In the genomic region with DNA sequence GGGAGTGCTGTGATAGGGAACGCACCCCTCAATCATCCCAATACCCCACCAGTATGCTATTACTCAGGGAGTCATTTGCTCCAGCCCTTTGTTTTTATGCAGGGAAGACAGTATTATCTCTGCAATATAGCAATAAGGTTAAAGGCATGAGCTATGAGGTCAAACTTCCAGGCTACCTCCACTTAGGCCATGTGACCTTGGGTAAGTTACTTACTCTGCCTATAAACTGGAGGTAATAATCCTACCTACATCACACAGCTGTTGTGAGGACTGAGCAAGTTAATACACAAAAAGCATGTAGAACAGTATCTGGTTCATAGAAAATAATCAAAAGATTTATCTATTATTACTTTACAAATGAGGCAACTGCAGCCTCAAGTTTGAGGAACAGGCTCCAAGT, we compare ENCODE assay signal across 21 cellular contexts. TPM values are rescaled to one million over a fixed set of nuclear protein-coding genes. Genes with fewer than 3 reads are reported as not detected.
A peak's percentile ranks its signal among the peaks of the same experiment; 100 is the strongest.
DNase-seq lines count a peak whose midpoint lies in the region; ATAC-seq and TF ChIP-seq lines count a peak whose summit lies in the region.
"Had no signal": no experiment of that assay in that cellular context is flagged by ENCODE, and none has a peak within 500 bp of the region (broad histone marks: within the 10 kb centered on the region; RNA-seq: fewer than 3 reads in every experiment).

No MANE protein-coding gene starts in this region.

- no peak overlapping the region for H3K4me3 ChIP-seq in heart right ventricle
- no peak overlapping the region for H3K4me3 ChIP-seq in right cardiac atrium (ENCODE audit: low read length)
- H3K4me3 ChIP-seq in colonic mucosa, result no peak overlapping the region
- no peak overlapping the region for H3K4me3 ChIP-seq in mucosa of stomach (ENCODE audit: low read length)
- no peak overlapping the region for H3K4me3 ChIP-seq in uterus
- no peak overlapping the region for H3K4me3 ChIP-seq in SJCRH30
- H3K4me3 ChIP-seq: GM23248, HAP-1, Peyer's patch, SJSA1 had no signal

- H3K9ac ChIP-seq in colonic mucosa (ENCODE audit: low read depth in 2 of 2, low read length in 2 of 2) (no peak overlapping the region), mucosa of stomach (ENCODE audit: low read length) (peak overlapping the region; percentile 28)
- H3K9ac ChIP-seq: GM23248 had no signal

- TF ChIP-seq CTCF in heart right ventricle (IDR thresholded peaks at IDR 0.05) (no peak), colonic mucosa (IDR thresholded peaks at IDR 0.05) (no peak), uterus (IDR thresholded peaks at IDR 0.05) (no peak)

- TF ChIP-seq POLR2A in uterus (IDR thresholded peaks at IDR 0.05), result no peak

- DNase-seq in heart right ventricle (no peak), right cardiac atrium (no peak), colonic mucosa (no peak), uterus (no peak), SJCRH30 (no peak), amniotic stem cell (lab: John Stamatoyannopoulos, UW) (no peak)
- DNase-seq: AML-193; C1 segment of cervical spinal cord; Calu3; CD8-positive, alpha-beta memory T cell; DMS153; GM23248; Kasumi-1; NCI-H1694; NCI-H2081 treated with DMSO at 0.1 percent for 48 hours; NCI-H524 treated with DMSO at 0.1 percent for 48 hours had no signal

- 94 to 95% methylated on average over 1 of the region's 1 CpG for WGBS in heart right ventricle, 2 donors
- 98% methylated on average over 1 of the region's 1 CpG for WGBS in right cardiac atrium

- H3K27ac ChIP-seq in heart right ventricle (peak overlapping the region in 7 of 10 donors; percentile 3 to 92 (median 77)), right cardiac atrium (ENCODE audit: low read length) (no peak overlapping the region), colonic mucosa (peak overlapping the region; percentile 82), uterus (peak overlapping the region; percentile 92 to 98), SJCRH30 (no peak overlapping the region)
- H3K27ac ChIP-seq: GM23248, SJSA1 had no signal

- H3K36me3 ChIP-seq in heart right ventricle, result peaks cover 0 to 100% (median 68%) of the 10 kb centered on the region in 9 donors
- H3K36me3 ChIP-seq in colonic mucosa, result peaks cover 21% of the 10 kb centered on the region
- H3K36me3 ChIP-seq in mucosa of stomach (ENCODE audit: control insufficient read depth, insufficient read depth, low read length), result peaks cover 29% of the 10 kb centered on the region
- H3K36me3 ChIP-seq in uterus, result no peaks in the 10 kb centered on the region
- H3K36me3 ChIP-seq in SJCRH30, result peaks cover 17% of the 10 kb centered on the region; the same call in 1 of the 2 replicates

- intact Hi-C loops in heart right ventricle (cut with DNase I) (no loop called here), right cardiac atrium (cut with DNase I) (loop anchor here in 1 of 4 donors (10.0 kb wide), 1 partner anchor 124 kb away; a partner anchor contains a TSS), colonic mucosa (cut with DNase I) (no loop called here), uterus (cut with DNase I; ENCODE audit: low total_unique reads) (no loop called here)

- H3K27me3 ChIP-seq in heart right ventricle, result no peaks in the 10 kb centered on the region
- no peaks in the 10 kb centered on the region for H3K27me3 ChIP-seq in right cardiac atrium (ENCODE audit: control insufficient read depth, insufficient read depth)
- H3K27me3 ChIP-seq in colonic mucosa, result no peaks in the 10 kb centered on the region
- H3K27me3 ChIP-seq in mucosa of stomach (ENCODE audit: control insufficient read depth, insufficient read depth, low read length), result no peaks in the 10 kb centered on the region
- H3K27me3 ChIP-seq in uterus, result no peaks in the 10 kb centered on the region
- no peaks in the 10 kb centered on the region for H3K27me3 ChIP-seq in SJCRH30
- H3K27me3 ChIP-seq: Peyer's patch, SJSA1 had no signal

- H3K4me1 ChIP-seq in heart right ventricle (peaks cover 26 to 96% (median 74%) of the 10 kb centered on the region in 9 donors), right cardiac atrium (ENCODE audit: control insufficient read depth, insufficient read depth, low read length) (peaks cover 15% of the 10 kb centered on the region), colonic mucosa (peaks cover 15% of the 10 kb centered on the region), mucosa of stomach (ENCODE audit: control insufficient read depth, insufficient read depth, low read length) (peaks cover 40% of the 10 kb centered on the region), uterus (peaks cover 7 to 14% of the 10 kb centered on the region in 2 donors), SJCRH30 (no peaks in the 10 kb centered on the region)
- H3K4me1 ChIP-seq: HAP-1 had no signal

- H3K9me3 ChIP-seq in heart right ventricle (no peaks in the 10 kb centered on the region), right cardiac atrium (ENCODE audit: control insufficient read depth, low read length) (no peaks in the 10 kb centered on the region), colonic mucosa (no peaks in the 10 kb centered on the region), mucosa of stomach (ENCODE audit: control insufficient read depth, low read length) (no peaks in the 10 kb centered on the region), uterus (no peaks in the 10 kb centered on the region), SJCRH30 (replicated peaks) (no peaks in the 10 kb centered on the region)
- H3K9me3 ChIP-seq: HAP-1, Peyer's patch, SJSA1 had no signal

- ATAC-seq in heart right ventricle (no peak), right cardiac atrium (no peak), HG03457 (IDR thresholded peaks at IDR 0.05; ENCODE audit: unreplicated experiment) (no peak)

RNA-seq across cellular contexts. Expression of a gene that starts 30.1 kb away (rescaled TPM):
- 100 to 1,000 TPM in 4 of 10 donors, 10 to 100 TPM in 6; 81.1 to 127 (median 96.5) TPM for total RNA-seq in heart right ventricle
- polyA plus RNA-seq in heart right ventricle, result 10 to 100 TPM; 31.6 to 37.7 TPM
- total RNA-seq in right cardiac atrium, result 10 to 100 TPM; 81.5 to 99.2 (median 89.6) TPM
- 53.0 TPM for polyA plus RNA-seq in right cardiac atrium
- total RNA-seq in colonic mucosa, result 10 to 100 TPM; 32.3 to 49.9 TPM
- total RNA-seq in uterus, result 100 to 1,000 TPM in 1 of 4 donors, 10 to 100 TPM in 2, 1 to 10 TPM in 1; 8.4 to 101 (median 35.1) TPM
- 10.0 and 13.3 TPM in 2 replicates for total RNA-seq in SJCRH30 (2014; rRNA removed; shearing (Covaris generic))

Comparison
In these comparisons a context has a peak if more than half of its experiments do, and no peak if none do; other contexts are left out.
1. H3K27ac ChIP-seq: peak in heart right ventricle (7 of 10), colonic mucosa (single experiment) and uterus (2 of 2); none in right cardiac atrium (single experiment) and SJCRH30 (single experiment).